ENCODE assay signal across 8 cellular contexts in genomic region chr7:92717601-92717981, GRCh38.
DNase-seq lines count a peak whose midpoint lies in the region; ATAC-seq and TF ChIP-seq lines count a peak whose summit lies in the region.

No MANE protein-coding gene starts in this region.

- intact Hi-C loops in body of pancreas (cut with DNase I): no loop called here
- intact Hi-C loops in posterior vena cava (cut with DNase I): no loop called here

- no peak for DNase-seq in AG04450 (ENCODE audit: low read depth, low spot score)
- no peak for DNase-seq in body of pancreas
- DNase-seq in GOT3 (lab: John Stamatoyannopoulos, UW): no peak
- DNase-seq in stimulated activated CD4-positive, alpha-beta T cell treated with anti-CD3 and anti-CD28 coated beads, Interleukin-15, amount 100 ng/mL, for 24 hours: no peak
- no peak for DNase-seq in posterior vena cava (ENCODE audit: low spot score)
- no peak for DNase-seq in DMS79 (lab: John Stamatoyannopoulos, UW)

- H3K27ac ChIP-seq in AG04450 (ENCODE audit: low read depth, low read length) (peak overlapping the region; percentile 76), body of pancreas (peak overlapping the region; percentile 79 to 91 (median 89)), muscle layer of duodenum (ENCODE audit: low read length) (peak overlapping the region; percentile 72)

- H3K27me3 ChIP-seq in AG04450 (ENCODE audit: control insufficient read depth, insufficient read depth, low read length) (no peaks in the 10 kb centered on the region), body of pancreas (no peaks in the 10 kb centered on the region), muscle layer of duodenum (ENCODE audit: low read depth, low read length) (no peaks in the 10 kb centered on the region)

- peak; percentile 4 for ATAC-seq in HG03097 (IDR thresholded peaks at IDR 0.05; ENCODE audit: low FRiP score, unreplicated experiment)
- no peak for ATAC-seq in body of pancreas

- POLR2A ChIA-PET in AG04450 (lab: Yijun Ruan, JAX): no interaction called here

- no peak for TF ChIP-seq POLR2A in body of pancreas (IDR thresholded peaks at IDR 0.05)

- peak overlapping the region; percentile 45 for H3K4me3 ChIP-seq in AG04450 (ENCODE audit: low read depth, low read length)
- H3K4me3 ChIP-seq in body of pancreas: peak overlapping the region in 1 of 2 donors; percentile 8
- H3K4me3 ChIP-seq in muscle layer of duodenum (ENCODE audit: low read depth in 1 of 2, low read length in 2 of 2): peak overlapping the region; percentile 49 to 63

- CTCF ChIA-PET in AG04450 (lab: Charles Lee): interaction anchor here (0.6 kb wide), 1 partner anchor 260 kb away, joined by 3 read pairs; no protein-coding TSS in a partner anchor

- 12 to 18% methylated on average over 6 of the region's 6 CpGs for WGBS in body of pancreas, 2 donors

- TF ChIP-seq CTCF in AG04450 (IDR thresholded peaks at IDR 0.05; ENCODE audit: low read depth, low read length) (no peak), body of pancreas (IDR thresholded peaks at IDR 0.05) (no peak)

- H3K36me3 ChIP-seq in body of pancreas (replicated peaks in 1 of 2; ENCODE audit: insufficient read depth in 1 of 2, low read depth in 2 of 2): no peaks in the 10 kb centered on the region
- peaks cover 0 to 7% of the 10 kb centered on the region in 2 donors for H3K36me3 ChIP-seq in muscle layer of duodenum (ENCODE audit: control insufficient read depth in 1 of 2, insufficient read depth in 2 of 2, low read length in 2 of 2)

- H3K4me1 ChIP-seq in body of pancreas (peaks cover 28% of the 10 kb centered on the region), muscle layer of duodenum (ENCODE audit: control insufficient read depth in 1 of 2, insufficient read depth in 2 of 2, low read length in 2 of 2) (peaks cover 0 to 10% of the 10 kb centered on the region in 2 donors)

- H3K9me3 ChIP-seq in AG04450 (ENCODE audit: control insufficient read depth, insufficient read depth, low read length) (no peaks in the 10 kb centered on the region), body of pancreas (no peaks in the 10 kb centered on the region), muscle layer of duodenum (ENCODE audit: control insufficient read depth in 1 of 2, low read length in 2 of 2) (no peaks in the 10 kb centered on the region)
